ENCODE assay signal across 22 cellular contexts in the genomic region with DNA sequence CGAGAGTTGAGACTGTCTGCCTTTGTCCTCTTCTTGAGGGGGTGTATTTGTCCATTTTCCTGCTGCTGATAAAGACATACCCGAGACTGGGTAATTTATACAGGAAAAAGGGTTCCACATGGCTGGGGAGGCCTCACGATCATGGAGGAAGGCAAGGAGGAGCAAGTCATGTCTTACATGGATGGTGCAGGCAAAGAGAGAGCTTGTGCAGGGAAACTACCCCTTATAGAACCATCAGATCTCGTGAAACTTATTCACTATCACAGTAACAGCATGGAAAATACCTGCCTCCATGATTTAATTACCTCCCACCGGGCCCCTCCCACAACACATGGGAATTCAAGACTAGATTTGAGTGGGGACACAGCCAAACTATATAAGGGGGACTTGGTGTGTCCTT.
"Had no signal": no experiment of that assay in that cellular context is flagged by ENCODE, and none has a peak within 500 bp of the region (broad histone marks: within the 10 kb centered on the region; RNA-seq: fewer than 3 reads in every experiment).

No MANE protein-coding gene starts in this region.

- DNase-seq: activated CD4-positive, alpha-beta T cell treated with anti-CD3 and anti-CD28 coated beads for 48 hours; activated CD4-positive, alpha-beta T cell treated with anti-CD3 and anti-CD28 coated beads, Interleukin-2, amount 50 U/mL, for 4 hours; activated CD4-positive, CD25-positive, alpha-beta regulatory T cell treated with anti-CD3 and anti-CD28 coated beads, Interleukin-2, amount 50 U/mL, for 72 hours; activated CD8-positive, alpha-beta T cell treated with anti-CD3 and anti-CD28 coated beads, Interleukin-2, amount 10 ng/mL, durations not matched to agents 7 days and 5 days; activated effector memory CD4-positive, alpha-beta T cell treated with Interleukin-2 at 50 U/mL for 16 hours; activated naive CD4-positive, alpha-beta T cell; activated T-cell treated with anti-CD3 and anti-CD28 coated beads, Interleukin-2, amount 50 U/mL, for 1 hour; body of pancreas; Karpas-422; NCI-H1105 treated with DMSO at 0.1 percent for 48 hours; NCI-H1436 treated with DMSO at 0.1 percent for 48 hours; NCI-H187; NCI-H2081 treated with DMSO at 0.1 percent for 48 hours; NCI-H446; NCI-H524; SIG-M5; T-helper 17 cell; T-helper 9 cell had no signal

- H3K27ac ChIP-seq: body of pancreas, cardiac muscle cell had no signal

- FAIRE-seq: RCC 7860 had no signal

- H3K27me3 ChIP-seq: body of pancreas, cardiac muscle cell had no signal

- H3K9me3 ChIP-seq: body of pancreas had no signal

- H3K36me3 ChIP-seq: cardiac muscle cell had no signal

- H3K4me1 ChIP-seq: body of pancreas had no signal

- ATAC-seq: activated CD8-positive, alpha-beta T cell treated with anti-CD3 and anti-CD28 coated beads, Interleukin-2, amount 10 ng/mL, durations not matched to agents 7 days and 5 days; body of pancreas; PC-3; T-helper 17 cell; WTC11 had no signal

- H3K4me3 ChIP-seq: body of pancreas, cardiac muscle cell had no signal
